Comparison of ENCODE assay signal across 32 cellular contexts in genomic region chr4:188942606-188943005, GRCh38.
A peak's percentile ranks its signal among the peaks of the same experiment; 100 is the strongest.
DNase-seq lines count a peak whose midpoint lies in the region; FAIRE-seq and TF ChIP-seq lines count a peak whose summit lies in the region.
"Had no signal": no experiment of that assay in that cellular context is flagged by ENCODE, and none has a peak within 500 bp of the region (broad histone marks: within the 10 kb centered on the region; RNA-seq: fewer than 3 reads in every experiment).

No MANE protein-coding gene starts in this region.

- H3K36me3 ChIP-seq in ACC112 (ENCODE audit: insufficient read depth, low read length) (no peaks in the 10 kb centered on the region), astrocyte (ENCODE audit: insufficient read depth, low read length) (no peaks in the 10 kb centered on the region)
- H3K36me3 ChIP-seq: BLaER1, colonic mucosa, left ventricle myocardium inferior, SJCRH30, thyroid gland, vagina had no signal

- H3K4me3 Mint-ChIP-seq in astrocyte (ENCODE audit: unreplicated experiment): no peak overlapping the region
- H3K4me3 Mint-ChIP-seq in activated CD4-positive, alpha-beta memory T cell treated with anti-CD3 and anti-CD28 coated beads, Interleukin-2, amount 10 ng/mL, durations not matched to agents 7 days and 5 days: no peak overlapping the region
- H3K4me3 Mint-ChIP-seq: activated CD4-positive, alpha-beta T cell treated with anti-CD3 and anti-CD28 coated beads, Interleukin-2, amount 10 ng/mL, durations not matched to agents 24 days and 14 days; activated naive CD8-positive, alpha-beta T cell; IgD-negative memory B cell; mesothelial cell of epicardium; naive B cell had no signal

- H3K36me3 Mint-ChIP-seq in astrocyte (ENCODE audit: low read depth, unreplicated experiment): no peaks in the 10 kb centered on the region
- H3K36me3 Mint-ChIP-seq in activated CD4-positive, alpha-beta memory T cell treated with anti-CD3 and anti-CD28 coated beads, Interleukin-2, amount 10 ng/mL, durations not matched to agents 7 days and 5 days (ENCODE audit: low read depth): no peaks in the 10 kb centered on the region
- H3K36me3 Mint-ChIP-seq: activated naive CD8-positive, alpha-beta T cell; IgD-negative memory B cell; mesothelial cell of epicardium; naive B cell had no signal

- no peak overlapping the region for H2AFZ ChIP-seq in ACC112 (ENCODE audit: low read length, unreplicated experiment)
- no peak overlapping the region for H2AFZ ChIP-seq in astrocyte (ENCODE audit: low read depth, low read length)

- POLR2A ChIA-PET in activated CD4-positive, alpha-beta memory T cell treated with anti-CD3 and anti-CD28 coated beads, Interleukin-2, amount 10 ng/mL, durations not matched to agents 7 days and 5 days (lab: Charles Lee): no interaction called here

- DNase-seq in LHCN-M2 (ENCODE audit: low read depth): peak; percentile 68
- DNase-seq in astrocyte (ENCODE audit: low read depth): no peak
- peak; percentile 12 for DNase-seq in iris pigment epithelial cell (ENCODE audit: low read depth)
- DNase-seq in activated CD4-positive, alpha-beta memory T cell treated with anti-CD3 and anti-CD28 coated beads, Interleukin-2, amount 10 ng/mL, durations not matched to agents 7 days and 5 days: no peak
- DNase-seq in NCI-H1092 treated with DMSO at 0.1 percent for 48 hours (lab: John Stamatoyannopoulos, UW): no peak
- DNase-seq in HUDEP-2 (lab: John Stamatoyannopoulos, UW; ENCODE audit: unreplicated experiment in 76 of 76): no peak
- DNase-seq in cerebellar nuclear complex (lab: John Stamatoyannopoulos, UW): no peak
- DNase-seq: activated CD4-positive, alpha-beta T cell treated with anti-CD3 and anti-CD28 coated beads, Interleukin-2, amount 10 ng/mL, durations not matched to agents 24 days and 14 days; activated effector memory CD4-positive, alpha-beta T cell treated with anti-CD3 and anti-CD28 coated beads, Interleukin-2, amount 50 U/mL, for 16 hours; activated T-cell treated with anti-CD3 and anti-CD28 coated beads, Interleukin-2, amount 50 U/mL, for 1 hour; anterior cingulate cortex; colonic mucosa; effector CD4-positive, alpha-beta T cell; islet precursor cell; left ventricle myocardium inferior; naive B cell; NCI-H1092; NCI-H187; NCI-H2171 treated with DMSO at 0.1 percent for 48 hours; NCI-H510A treated with DMSO at 0.1 percent for 48 hours; psoas muscle; stimulated activated CD4-positive, alpha-beta T cell treated with anti-CD3 and anti-CD28 coated beads, Interleukin-4, amount 100 ng/mL, for 1 hour; T1000; thyroid gland had no signal

- CTCF ChIA-PET in activated CD4-positive, alpha-beta memory T cell treated with anti-CD3 and anti-CD28 coated beads, Interleukin-2, amount 10 ng/mL, durations not matched to agents 7 days and 5 days (lab: Charles Lee): no interaction called here

- FAIRE-seq in astrocyte (lab: Jason Lieb, UNC): no peak
- FAIRE-seq: G401.6 had no signal

- H3K27me3 ChIP-seq in ACC112 (ENCODE audit: insufficient read depth, low read length): no peaks in the 10 kb centered on the region
- no peaks in the 10 kb centered on the region for H3K27me3 ChIP-seq in astrocyte (ENCODE audit: insufficient read depth, low read length)
- H3K27me3 ChIP-seq: BLaER1, colonic mucosa, SJCRH30, thyroid gland, vagina had no signal

- H3K4me1 ChIP-seq in ACC112 (ENCODE audit: control insufficient read depth, insufficient read depth, low read length, unreplicated experiment) (peaks cover 11% of the 10 kb centered on the region), astrocyte (ENCODE audit: insufficient read depth, low read length) (no peaks in the 10 kb centered on the region)
- H3K4me1 ChIP-seq: BLaER1, colonic mucosa, left ventricle myocardium inferior, psoas muscle, SJCRH30, thyroid gland, vagina had no signal

- peaks cover 16% of the 10 kb centered on the region for H3K4me1 Mint-ChIP-seq in astrocyte (ENCODE audit: low read depth, unreplicated experiment)
- H3K4me1 Mint-ChIP-seq in activated CD4-positive, alpha-beta memory T cell treated with anti-CD3 and anti-CD28 coated beads, Interleukin-2, amount 10 ng/mL, durations not matched to agents 7 days and 5 days: no peaks in the 10 kb centered on the region
- H3K4me1 Mint-ChIP-seq: activated CD4-positive, alpha-beta T cell treated with anti-CD3 and anti-CD28 coated beads, Interleukin-2, amount 10 ng/mL, durations not matched to agents 24 days and 14 days; IgD-negative memory B cell; mesothelial cell of epicardium; naive B cell had no signal

- no peaks in the 10 kb centered on the region for H3K9me3 ChIP-seq in astrocyte (ENCODE audit: insufficient read depth, low read depth, low read length)
- H3K9me3 ChIP-seq: BLaER1, colonic mucosa, left ventricle myocardium inferior, psoas muscle, SJCRH30, thyroid gland, vagina had no signal

- no peak for TF ChIP-seq CTCF in astrocyte (IDR thresholded peaks at IDR 0.05; ENCODE audit: insufficient read depth, low read depth, low read length)

- no peaks in the 10 kb centered on the region for H4K20me1 ChIP-seq in astrocyte (ENCODE audit: insufficient read depth, low read length)
- H4K20me1 ChIP-seq: BLaER1 had no signal

- H3K79me2 ChIP-seq in ACC112 (ENCODE audit: control insufficient read depth, insufficient read depth, low read length, unreplicated experiment): no peaks in the 10 kb centered on the region
- H3K79me2 ChIP-seq in astrocyte (ENCODE audit: insufficient read depth, low read length): no peaks in the 10 kb centered on the region

- H3K4me3 ChIP-seq in ACC112 (ENCODE audit: low read depth, low read length): no peak overlapping the region
- H3K4me3 ChIP-seq in astrocyte (ENCODE audit: insufficient read depth, low read depth, low read length): no peak overlapping the region
- H3K4me3 ChIP-seq: BLaER1, colonic mucosa, left ventricle myocardium inferior, psoas muscle, SJCRH30, thyroid gland, vagina had no signal

- no peak overlapping the region for H3K9ac ChIP-seq in astrocyte (ENCODE audit: low read length)
- H3K9ac ChIP-seq: BLaER1 had no signal

- no peaks in the 10 kb centered on the region for H3K27me3 Mint-ChIP-seq in astrocyte (ENCODE audit: low read depth, unreplicated experiment)
- H3K27me3 Mint-ChIP-seq in activated CD4-positive, alpha-beta memory T cell treated with anti-CD3 and anti-CD28 coated beads, Interleukin-2, amount 10 ng/mL, durations not matched to agents 7 days and 5 days: no peaks in the 10 kb centered on the region
- H3K27me3 Mint-ChIP-seq: activated CD4-positive, alpha-beta T cell treated with anti-CD3 and anti-CD28 coated beads, Interleukin-2, amount 10 ng/mL, durations not matched to agents 24 days and 14 days; activated naive CD8-positive, alpha-beta T cell; IgD-negative memory B cell; naive B cell had no signal

- H3K27ac ChIP-seq in ACC112 (ENCODE audit: low read depth, low read length) (peak overlapping the region; percentile 95), astrocyte (ENCODE audit: low read depth, low read length) (peak overlapping the region; percentile 81)
- H3K27ac ChIP-seq: BLaER1, colonic mucosa, left ventricle myocardium inferior, psoas muscle, SJCRH30, thyroid gland, vagina had no signal

- H3K27ac Mint-ChIP-seq in astrocyte (ENCODE audit: unreplicated experiment): peak overlapping the region; percentile 98
- no peak overlapping the region for H3K27ac Mint-ChIP-seq in activated CD4-positive, alpha-beta memory T cell treated with anti-CD3 and anti-CD28 coated beads, Interleukin-2, amount 10 ng/mL, durations not matched to agents 7 days and 5 days
- H3K27ac Mint-ChIP-seq: activated CD4-positive, alpha-beta T cell treated with anti-CD3 and anti-CD28 coated beads, Interleukin-2, amount 10 ng/mL, durations not matched to agents 24 days and 14 days; activated naive CD8-positive, alpha-beta T cell; IgD-negative memory B cell; mesothelial cell of epicardium; naive B cell had no signal

- H3K4me2 ChIP-seq in astrocyte (ENCODE audit: low read length): no peak overlapping the region
- H3K4me2 ChIP-seq: BLaER1 had no signal

- H3K9me3 Mint-ChIP-seq in astrocyte (ENCODE audit: unreplicated experiment): peaks cover 8% of the 10 kb centered on the region
- peaks cover 8% of the 10 kb centered on the region for H3K9me3 Mint-ChIP-seq in activated CD4-positive, alpha-beta memory T cell treated with anti-CD3 and anti-CD28 coated beads, Interleukin-2, amount 10 ng/mL, durations not matched to agents 7 days and 5 days

Comparison
In these comparisons a context has a peak if more than half of its experiments do, and no peak if none do; other contexts are left out.
1. DNase-seq: peak in LHCN-M2 (single experiment) and iris pigment epithelial cell (single experiment); none in astrocyte (single experiment), activated CD4-positive, alpha-beta memory T cell treated with anti-CD3 and anti-CD28 coated beads, Interleukin-2, amount 10 ng/mL, durations not matched to agents 7 days and 5 days (single experiment), NCI-H1092 treated with DMSO at 0.1 percent for 48 hours (single experiment), HUDEP-2 (0 of 76) and cerebellar nuclear complex (0 of 2).